1 cellular context compared by ENCODE assay signal in the genomic region with DNA sequence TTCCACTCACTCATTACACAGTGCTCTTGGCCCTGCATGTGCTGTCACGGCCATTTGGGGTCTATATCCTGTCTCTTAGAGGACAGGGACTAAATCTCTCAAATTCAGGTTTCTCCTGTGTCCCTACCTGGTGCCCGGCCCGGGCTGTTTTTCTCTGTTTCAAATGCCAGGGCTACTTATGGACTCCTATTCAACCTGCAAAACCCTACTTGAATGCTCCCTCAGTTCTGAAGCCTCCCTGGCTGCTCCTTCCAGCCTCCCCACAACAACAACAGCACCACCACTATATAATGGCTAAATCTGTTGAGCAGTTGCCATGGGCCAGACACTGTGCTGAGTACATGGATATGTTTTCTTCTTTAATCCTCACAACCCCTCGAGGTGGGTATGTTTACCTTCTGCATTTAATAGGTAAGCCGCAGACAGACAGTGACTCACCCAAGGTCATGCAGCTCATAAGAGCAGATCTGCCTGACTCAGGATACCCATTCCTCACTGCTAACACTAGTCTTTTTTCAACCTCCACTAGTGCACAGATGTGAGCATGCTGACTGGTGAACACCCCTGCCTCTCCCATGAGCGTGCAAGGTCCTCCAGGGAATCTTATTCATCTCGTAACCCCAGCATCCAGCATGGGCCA.
TF ChIP-seq lines count a peak whose summit lies in the region.

No MANE protein-coding gene starts in this region.

TF ChIP-seq in HepG2, 621 proteins besides CTCF, POLR2A, EP300 and RAD21 (continued from another document):
- TF ChIP-seq, protein P1, sequence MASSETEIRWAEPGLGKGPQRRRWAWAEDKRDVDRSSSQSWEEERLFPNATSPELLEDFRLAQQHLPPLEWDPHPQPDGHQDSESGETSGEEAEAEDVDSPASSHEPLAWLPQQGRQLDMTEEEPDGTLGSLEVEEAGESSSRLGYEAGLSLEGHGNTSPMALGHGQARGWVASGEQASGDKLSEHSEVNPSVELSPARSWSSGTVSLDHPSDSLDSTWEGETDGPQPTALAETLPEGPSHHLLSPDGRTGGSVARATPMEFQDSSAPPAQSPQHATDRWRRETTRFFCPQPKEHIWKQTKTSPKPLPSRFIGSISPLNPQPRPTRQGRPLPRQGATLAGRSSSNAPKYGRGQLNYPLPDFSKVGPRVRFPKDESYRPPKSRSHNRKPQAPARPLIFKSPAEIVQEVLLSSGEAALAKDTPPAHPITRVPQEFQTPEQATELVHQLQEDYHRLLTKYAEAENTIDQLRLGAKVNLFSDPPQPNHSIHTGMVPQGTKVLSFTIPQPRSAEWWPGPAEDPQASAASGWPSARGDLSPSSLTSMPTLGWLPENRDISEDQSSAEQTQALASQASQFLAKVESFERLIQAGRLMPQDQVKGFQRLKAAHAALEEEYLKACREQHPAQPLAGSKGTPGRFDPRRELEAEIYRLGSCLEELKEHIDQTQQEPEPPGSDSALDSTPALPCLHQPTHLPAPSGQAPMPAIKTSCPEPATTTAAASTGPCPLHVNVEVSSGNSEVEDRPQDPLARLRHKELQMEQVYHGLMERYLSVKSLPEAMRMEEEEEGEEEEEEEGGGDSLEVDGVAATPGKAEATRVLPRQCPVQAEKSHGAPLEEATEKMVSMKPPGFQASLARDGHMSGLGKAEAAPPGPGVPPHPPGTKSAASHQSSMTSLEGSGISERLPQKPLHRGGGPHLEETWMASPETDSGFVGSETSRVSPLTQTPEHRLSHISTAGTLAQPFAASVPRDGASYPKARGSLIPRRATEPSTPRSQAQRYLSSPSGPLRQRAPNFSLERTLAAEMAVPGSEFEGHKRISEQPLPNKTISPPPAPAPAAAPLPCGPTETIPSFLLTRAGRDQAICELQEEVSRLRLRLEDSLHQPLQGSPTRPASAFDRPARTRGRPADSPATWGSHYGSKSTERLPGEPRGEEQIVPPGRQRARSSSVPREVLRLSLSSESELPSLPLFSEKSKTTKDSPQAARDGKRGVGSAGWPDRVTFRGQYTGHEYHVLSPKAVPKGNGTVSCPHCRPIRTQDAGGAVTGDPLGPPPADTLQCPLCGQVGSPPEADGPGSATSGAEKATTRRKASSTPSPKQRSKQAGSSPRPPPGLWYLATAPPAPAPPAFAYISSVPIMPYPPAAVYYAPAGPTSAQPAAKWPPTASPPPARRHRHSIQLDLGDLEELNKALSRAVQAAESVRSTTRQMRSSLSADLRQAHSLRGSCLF (CRISPR knock-in tag; IDR thresholded peaks at IDR 0.05; ENCODE audit: borderline replicate concordance) = no peak
- TF ChIP-seq FOXP1 (IDR thresholded peaks at IDR 0.05) (no peak), FOXP1 (CRISPR knock-in tag; IDR thresholded peaks at IDR 0.05) (peak; percentile 40; the same call in 1 of the 2 replicates), BCL6 (CRISPR knock-in tag; IDR thresholded peaks at IDR 0.05) (peak; percentile 49), ZNF841 (CRISPR knock-in tag; IDR thresholded peaks at IDR 0.05; ENCODE audit: borderline replicate concordance) (no peak), ZNF678 (CRISPR knock-in tag; IDR thresholded peaks at IDR 0.05) (no peak), PAWR (CRISPR knock-in tag; IDR thresholded peaks at IDR 0.05; ENCODE audit: borderline replicate concordance) (no peak), ZBTB8A (CRISPR knock-in tag; IDR thresholded peaks at IDR 0.05; ENCODE audit: borderline replicate concordance, low read depth) (no peak), BRCA1 (CRISPR knock-in tag; IDR thresholded peaks at IDR 0.05) (no peak), SMC3 (IDR thresholded peaks at IDR 0.05; ENCODE audit: low read length) (0 out of 2 replicates have a peak, but pooled peaks have one; percentile 8), NCOR1 (IDR thresholded peaks at IDR 0.05; ENCODE audit: borderline replicate concordance, low read length) (no peak), PHF20 (CRISPR knock-in tag; IDR thresholded peaks at IDR 0.05) (no peak), ERF (CRISPR knock-in tag; IDR thresholded peaks at IDR 0.05) (0 out of 2 replicates have a peak, but pooled peaks have one; percentile 32), HDAC6 (IDR thresholded peaks at IDR 0.05; ENCODE audit: low read depth, low read length) (no peak), SIX1 (CRISPR knock-in tag; IDR thresholded peaks at IDR 0.05; ENCODE audit: borderline replicate concordance) (no peak), NFRKB (IDR thresholded peaks at IDR 0.05) (no peak), HNF4A (CRISPR knock-in tag; IDR thresholded peaks at IDR 0.05) (0 out of 2 replicates have a peak, but pooled peaks have one; percentile 4), RCOR2 (CRISPR knock-in tag; IDR thresholded peaks at IDR 0.05) (0 out of 2 replicates have a peak, but pooled peaks have one; percentile 62), HOXA3 (CRISPR knock-in tag; IDR thresholded peaks at IDR 0.05) (no peak), YEATS2 (CRISPR knock-in tag; IDR thresholded peaks at IDR 0.05; ENCODE audit: borderline replicate concordance) (0 out of 2 replicates have a peak, but pooled peaks have one; percentile 29), ZNF720 (CRISPR knock-in tag; IDR thresholded peaks at IDR 0.05) (no peak), TARDBP (CRISPR knock-in tag; IDR thresholded peaks at IDR 0.05) (no peak), ZNF446 (CRISPR knock-in tag; IDR thresholded peaks at IDR 0.05) (no peak), NKX3-1 (CRISPR knock-in tag; IDR thresholded peaks at IDR 0.05) (no peak), PRPF4 (IDR thresholded peaks at IDR 0.05; ENCODE audit: low read depth, low read length, poor library complexity, severe bottlenecking) (no peak), SALL1 (CRISPR knock-in tag; IDR thresholded peaks at IDR 0.05) (0 out of 2 replicates have a peak, but pooled peaks have one; percentile 18), SNRNP70 (IDR thresholded peaks at IDR 0.05; ENCODE audit: low read depth, low read length) (no peak), SP5 (CRISPR knock-in tag; IDR thresholded peaks at IDR 0.05; ENCODE audit: borderline replicate concordance, low read depth) (no peak), GFI1 (CRISPR knock-in tag; IDR thresholded peaks at IDR 0.05; ENCODE audit: borderline replicate concordance) (no peak), ZNF629 (CRISPR knock-in tag; conservative IDR thresholded peaks at IDR 0.05) (0 out of 2 replicates have a peak, but pooled peaks have one; percentile 39)
- TF ChIP-seq, protein P2, sequence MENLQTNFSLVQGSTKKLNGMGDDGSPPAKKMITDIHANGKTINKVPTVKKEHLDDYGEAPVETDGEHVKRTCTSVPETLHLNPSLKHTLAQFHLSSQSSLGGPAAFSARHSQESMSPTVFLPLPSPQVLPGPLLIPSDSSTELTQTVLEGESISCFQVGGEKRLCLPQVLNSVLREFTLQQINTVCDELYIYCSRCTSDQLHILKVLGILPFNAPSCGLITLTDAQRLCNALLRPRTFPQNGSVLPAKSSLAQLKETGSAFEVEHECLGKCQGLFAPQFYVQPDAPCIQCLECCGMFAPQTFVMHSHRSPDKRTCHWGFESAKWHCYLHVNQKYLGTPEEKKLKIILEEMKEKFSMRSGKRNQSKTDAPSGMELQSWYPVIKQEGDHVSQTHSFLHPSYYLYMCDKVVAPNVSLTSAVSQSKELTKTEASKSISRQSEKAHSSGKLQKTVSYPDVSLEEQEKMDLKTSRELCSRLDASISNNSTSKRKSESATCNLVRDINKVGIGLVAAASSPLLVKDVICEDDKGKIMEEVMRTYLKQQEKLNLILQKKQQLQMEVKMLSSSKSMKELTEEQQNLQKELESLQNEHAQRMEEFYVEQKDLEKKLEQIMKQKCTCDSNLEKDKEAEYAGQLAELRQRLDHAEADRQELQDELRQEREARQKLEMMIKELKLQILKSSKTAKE (CRISPR knock-in tag; IDR thresholded peaks at IDR 0.05; ENCODE audit: borderline replicate concordance) = peak; percentile 63; the same call in 1 of the 2 replicates
- TF ChIP-seq, protein P3, sequence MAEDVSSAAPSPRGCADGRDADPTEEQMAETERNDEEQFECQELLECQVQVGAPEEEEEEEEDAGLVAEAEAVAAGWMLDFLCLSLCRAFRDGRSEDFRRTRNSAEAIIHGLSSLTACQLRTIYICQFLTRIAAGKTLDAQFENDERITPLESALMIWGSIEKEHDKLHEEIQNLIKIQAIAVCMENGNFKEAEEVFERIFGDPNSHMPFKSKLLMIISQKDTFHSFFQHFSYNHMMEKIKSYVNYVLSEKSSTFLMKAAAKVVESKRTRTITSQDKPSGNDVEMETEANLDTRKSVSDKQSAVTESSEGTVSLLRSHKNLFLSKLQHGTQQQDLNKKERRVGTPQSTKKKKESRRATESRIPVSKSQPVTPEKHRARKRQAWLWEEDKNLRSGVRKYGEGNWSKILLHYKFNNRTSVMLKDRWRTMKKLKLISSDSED (CRISPR knock-in tag; IDR thresholded peaks at IDR 0.05) = no peak
- TF ChIP-seq, protein P4, sequence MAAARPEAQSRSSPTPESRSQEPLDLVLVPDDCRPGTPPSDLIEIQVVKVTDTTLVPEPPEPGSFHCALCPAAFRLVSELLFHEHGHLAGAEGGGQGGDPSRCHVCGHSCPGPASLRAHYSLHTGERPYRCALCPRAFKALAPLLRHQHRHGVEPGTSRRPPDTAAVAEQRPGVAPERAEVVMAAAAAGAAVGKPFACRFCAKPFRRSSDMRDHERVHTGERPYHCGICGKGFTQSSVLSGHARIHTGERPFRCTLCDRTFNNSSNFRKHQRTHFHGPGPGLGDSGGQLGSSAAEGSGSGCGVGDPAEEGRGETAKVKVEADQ (CRISPR knock-in tag; IDR thresholded peaks at IDR 0.05; ENCODE audit: borderline replicate concordance) = no peak
- TF ChIP-seq, protein P5, sequence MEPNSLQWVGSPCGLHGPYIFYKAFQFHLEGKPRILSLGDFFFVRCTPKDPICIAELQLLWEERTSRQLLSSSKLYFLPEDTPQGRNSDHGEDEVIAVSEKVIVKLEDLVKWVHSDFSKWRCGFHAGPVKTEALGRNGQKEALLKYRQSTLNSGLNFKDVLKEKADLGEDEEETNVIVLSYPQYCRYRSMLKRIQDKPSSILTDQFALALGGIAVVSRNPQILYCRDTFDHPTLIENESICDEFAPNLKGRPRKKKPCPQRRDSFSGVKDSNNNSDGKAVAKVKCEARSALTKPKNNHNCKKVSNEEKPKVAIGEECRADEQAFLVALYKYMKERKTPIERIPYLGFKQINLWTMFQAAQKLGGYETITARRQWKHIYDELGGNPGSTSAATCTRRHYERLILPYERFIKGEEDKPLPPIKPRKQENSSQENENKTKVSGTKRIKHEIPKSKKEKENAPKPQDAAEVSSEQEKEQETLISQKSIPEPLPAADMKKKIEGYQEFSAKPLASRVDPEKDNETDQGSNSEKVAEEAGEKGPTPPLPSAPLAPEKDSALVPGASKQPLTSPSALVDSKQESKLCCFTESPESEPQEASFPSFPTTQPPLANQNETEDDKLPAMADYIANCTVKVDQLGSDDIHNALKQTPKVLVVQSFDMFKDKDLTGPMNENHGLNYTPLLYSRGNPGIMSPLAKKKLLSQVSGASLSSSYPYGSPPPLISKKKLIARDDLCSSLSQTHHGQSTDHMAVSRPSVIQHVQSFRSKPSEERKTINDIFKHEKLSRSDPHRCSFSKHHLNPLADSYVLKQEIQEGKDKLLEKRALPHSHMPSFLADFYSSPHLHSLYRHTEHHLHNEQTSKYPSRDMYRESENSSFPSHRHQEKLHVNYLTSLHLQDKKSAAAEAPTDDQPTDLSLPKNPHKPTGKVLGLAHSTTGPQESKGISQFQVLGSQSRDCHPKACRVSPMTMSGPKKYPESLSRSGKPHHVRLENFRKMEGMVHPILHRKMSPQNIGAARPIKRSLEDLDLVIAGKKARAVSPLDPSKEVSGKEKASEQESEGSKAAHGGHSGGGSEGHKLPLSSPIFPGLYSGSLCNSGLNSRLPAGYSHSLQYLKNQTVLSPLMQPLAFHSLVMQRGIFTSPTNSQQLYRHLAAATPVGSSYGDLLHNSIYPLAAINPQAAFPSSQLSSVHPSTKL (CRISPR knock-in tag; IDR thresholded peaks at IDR 0.05) = peak; percentile 45; the same call in 1 of the 2 replicates
- TF ChIP-seq, protein P6, sequence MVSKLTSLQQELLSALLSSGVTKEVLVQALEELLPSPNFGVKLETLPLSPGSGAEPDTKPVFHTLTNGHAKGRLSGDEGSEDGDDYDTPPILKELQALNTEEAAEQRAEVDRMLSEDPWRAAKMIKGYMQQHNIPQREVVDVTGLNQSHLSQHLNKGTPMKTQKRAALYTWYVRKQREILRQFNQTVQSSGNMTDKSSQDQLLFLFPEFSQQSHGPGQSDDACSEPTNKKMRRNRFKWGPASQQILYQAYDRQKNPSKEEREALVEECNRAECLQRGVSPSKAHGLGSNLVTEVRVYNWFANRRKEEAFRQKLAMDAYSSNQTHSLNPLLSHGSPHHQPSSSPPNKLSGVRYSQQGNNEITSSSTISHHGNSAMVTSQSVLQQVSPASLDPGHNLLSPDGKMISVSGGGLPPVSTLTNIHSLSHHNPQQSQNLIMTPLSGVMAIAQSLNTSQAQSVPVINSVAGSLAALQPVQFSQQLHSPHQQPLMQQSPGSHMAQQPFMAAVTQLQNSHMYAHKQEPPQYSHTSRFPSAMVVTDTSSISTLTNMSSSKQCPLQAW (CRISPR knock-in tag; IDR thresholded peaks at IDR 0.05) = no peak
- TF ChIP-seq, protein P7, sequence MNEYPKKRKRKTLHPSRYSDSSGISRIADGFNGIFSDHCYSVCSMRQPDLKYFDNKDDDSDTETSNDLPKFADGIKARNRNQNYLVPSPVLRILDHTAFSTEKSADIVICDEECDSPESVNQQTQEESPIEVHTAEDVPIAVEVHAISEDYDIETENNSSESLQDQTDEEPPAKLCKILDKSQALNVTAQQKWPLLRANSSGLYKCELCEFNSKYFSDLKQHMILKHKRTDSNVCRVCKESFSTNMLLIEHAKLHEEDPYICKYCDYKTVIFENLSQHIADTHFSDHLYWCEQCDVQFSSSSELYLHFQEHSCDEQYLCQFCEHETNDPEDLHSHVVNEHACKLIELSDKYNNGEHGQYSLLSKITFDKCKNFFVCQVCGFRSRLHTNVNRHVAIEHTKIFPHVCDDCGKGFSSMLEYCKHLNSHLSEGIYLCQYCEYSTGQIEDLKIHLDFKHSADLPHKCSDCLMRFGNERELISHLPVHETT (CRISPR knock-in tag; conservative IDR thresholded peaks at IDR 0.05) = no peak
- TF ChIP-seq, protein P8, sequence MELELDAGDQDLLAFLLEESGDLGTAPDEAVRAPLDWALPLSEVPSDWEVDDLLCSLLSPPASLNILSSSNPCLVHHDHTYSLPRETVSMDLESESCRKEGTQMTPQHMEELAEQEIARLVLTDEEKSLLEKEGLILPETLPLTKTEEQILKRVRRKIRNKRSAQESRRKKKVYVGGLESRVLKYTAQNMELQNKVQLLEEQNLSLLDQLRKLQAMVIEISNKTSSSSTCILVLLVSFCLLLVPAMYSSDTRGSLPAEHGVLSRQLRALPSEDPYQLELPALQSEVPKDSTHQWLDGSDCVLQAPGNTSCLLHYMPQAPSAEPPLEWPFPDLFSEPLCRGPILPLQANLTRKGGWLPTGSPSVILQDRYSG (CRISPR knock-in tag; IDR thresholded peaks at IDR 0.05) = no peak
